Comparison of ENCODE assay signal across 1 cellular context in genomic region chr14:20327005-20327869, GRCh38.
TF ChIP-seq lines count a peak whose summit lies in the region.

No MANE protein-coding gene starts in this region.

TF ChIP-seq in SK-N-SH treated with all-trans-retinoic acid at 6 μM for 48 hours, 23 proteins besides CTCF, POLR2A, EP300 and RAD21 (continued from another document):
- TF ChIP-seq CSRNP3 (CRISPR knock-in tag; IDR thresholded peaks at IDR 0.05), result no peak
- TF ChIP-seq POU6F1 (CRISPR knock-in tag; IDR thresholded peaks at IDR 0.05; ENCODE audit: borderline replicate concordance, low read depth), result no peak
- no peak for TF ChIP-seq ESRRG (CRISPR knock-in tag; IDR thresholded peaks at IDR 0.05)
- TF ChIP-seq TOX (CRISPR knock-in tag; IDR thresholded peaks at IDR 0.05; ENCODE audit: borderline replicate concordance), result no peak
- TF ChIP-seq TCF4 (CRISPR knock-in tag; IDR thresholded peaks at IDR 0.05; ENCODE audit: borderline replicate concordance), result no peak
- TF ChIP-seq OSR1 (CRISPR knock-in tag; IDR thresholded peaks at IDR 0.05), result no peak
- TF ChIP-seq CREB5 (CRISPR knock-in tag; IDR thresholded peaks at IDR 0.05; ENCODE audit: low read depth), result no peak
- no peak for TF ChIP-seq ZNF565 (CRISPR knock-in tag; conservative IDR thresholded peaks at IDR 0.05; ENCODE audit: low read depth)
TF ChIP-seq in SK-N-SH treated with all-trans-retinoic acid at 6 μM for 48 hours: peak in this region for 0.
